Comparison of ENCODE assay signal across 8 cellular contexts in genomic region chrX:43655151-43655676, GRCh38. TPM values are rescaled to one million over a fixed set of nuclear protein-coding genes. Genes with fewer than 3 reads are reported as not detected.
DNase-seq lines count a peak whose midpoint lies in the region; ATAC-seq and TF ChIP-seq lines count a peak whose summit lies in the region.

No MANE protein-coding gene starts in this region.

- no peak for TF ChIP-seq RAD21 in IMR-90 (IDR thresholded peaks at IDR 0.05; ENCODE audit: low read length)

- H3K9me1 ChIP-seq in IMR-90 (ENCODE audit: insufficient read depth, low read length): no peaks in the 10 kb centered on the region

- no peak for TF ChIP-seq CTCF in GM12875 (IDR thresholded peaks at IDR 0.05; ENCODE audit: borderline replicate concordance, insufficient read depth, low read depth, low read length)
- TF ChIP-seq CTCF in IMR-90 (conservative IDR thresholded peaks at IDR 0.05; ENCODE audit: low read depth, low read length): no peak
- no peak for TF ChIP-seq CTCF in activated CD8-positive, alpha-beta T cell treated with anti-CD3 and anti-CD28 coated beads for 36 hours (IDR thresholded peaks at IDR 0.05)

- no peak overlapping the region for H2BK5ac ChIP-seq in IMR-90 (ENCODE audit: low read depth, low read length, poor library complexity, severe bottlenecking)

- no peak overlapping the region for H3K56ac ChIP-seq in IMR-90 (ENCODE audit: extremely low read depth, insufficient read depth, low read length)

- H4K91ac ChIP-seq in IMR-90 (ENCODE audit: insufficient read depth, low read depth, low read length): no peak overlapping the region

- H2BK15ac ChIP-seq in IMR-90 (ENCODE audit: low read depth, low read length): no peak overlapping the region

- no peaks in the 10 kb centered on the region for H3K9me3 Mint-ChIP-seq in activated CD8-positive, alpha-beta T cell treated with anti-CD3 and anti-CD28 coated beads for 36 hours

- H3K9me3 ChIP-seq in IMR-90 (ENCODE audit: control insufficient read depth, insufficient read depth, low read length) (peaks cover 2% of the 10 kb centered on the region; the same call in 1 of the 2 replicates), esophagus (ENCODE audit: control insufficient read depth in 2 of 2, insufficient read depth in 1 of 2, low read depth in 1 of 2, low read length in 1 of 2) (no peaks in the 10 kb centered on the region), mucosa of rectum (ENCODE audit: control insufficient read depth in 2 of 2, low read length in 2 of 2) (no peaks in the 10 kb centered on the region)

- H3K4me1 ChIP-seq in IMR-90 (ENCODE audit: control insufficient read depth, insufficient read depth, low read length) (no peaks in the 10 kb centered on the region), esophagus (ENCODE audit: control insufficient read depth in 2 of 2, insufficient read depth in 2 of 2, low read length in 1 of 2) (no peaks in the 10 kb centered on the region), mucosa of rectum (ENCODE audit: control insufficient read depth in 2 of 2, insufficient read depth in 2 of 2, low read length in 2 of 2) (peaks cover 0 to 3% of the 10 kb centered on the region in 2 donors)

- H3K79me1 ChIP-seq in IMR-90 (ENCODE audit: low read depth in 1 of 2, low read length in 2 of 2): no peaks in the 10 kb centered on the region

- 56% methylated on average over 31 of the region's 40 CpGs; no CpG with 5 or more reads in 1 of the 2 experiments for WGBS in IMR-90 (ENCODE audit: extremely low coverage in 2 of 2, insufficient read length in 1 of 2), 2 experiments
- WGBS in esophagus, 2 donors: 0 to 39% methylated on average over 32 to 40 of the region's 40 CpGs

- no peak overlapping the region for H4K8ac ChIP-seq in IMR-90 (ENCODE audit: low read depth in 2 of 2, low read length in 2 of 2)

- in situ Hi-C loops in IMR-90 (cut with MboI; ENCODE audit: low sequenced_read_pairs): no loop called here

- peak overlapping the region; percentile 77 for H2AFZ ChIP-seq in IMR-90 (replicated peaks; ENCODE audit: low read length, poor library complexity)

- no peak overlapping the region for H2BK120ac ChIP-seq in IMR-90 (ENCODE audit: low read depth, low read length)

- POLR2A ChIA-PET in IMR-90 (lab: Charles Lee; ENCODE audit: unreplicated experiment): interaction anchor here (0.5 kb wide), 1 partner anchor 22 kb away, joined by 3 read pairs; no protein-coding TSS in a partner anchor
- POLR2A ChIA-PET in activated CD8-positive, alpha-beta T cell treated with anti-CD3 and anti-CD28 coated beads for 36 hours (lab: Charles Lee): interaction anchor here (0.6 kb wide), 1 partner anchor 708 kb away, joined by 3 read pairs; no protein-coding TSS in a partner anchor

- no peak overlapping the region for H4K5ac ChIP-seq in IMR-90 (ENCODE audit: low read depth, low read length)

- intact Hi-C loops in IMR-90 (cut with micrococcal nuclease): loop anchor here (2.0 kb wide), 2 partner anchors 92 to 96 kb away; no protein-coding TSS in a partner anchor
- intact Hi-C loops in activated CD8-positive, alpha-beta T cell treated with anti-CD3 and anti-CD28 coated beads for 36 hours (cut with micrococcal nuclease): no loop called here

- DNase-seq in IMR-90 (peak; percentile 3), GM19240 (ENCODE audit: insufficient read length, low spot score) (no peak)
- DNase-seq in activated CD8-positive, alpha-beta T cell treated with anti-CD3 and anti-CD28 coated beads for 36 hours: peak; percentile 36

- no peak overlapping the region for H3K4ac ChIP-seq in IMR-90 (ENCODE audit: low read depth, low read length)

- TF ChIP-seq POLR2A in IMR-90 (IDR thresholded peaks at IDR 0.05; ENCODE audit: low read depth, low read length): no peak

- H3K36me3 ChIP-seq in IMR-90 (ENCODE audit: control insufficient read depth, insufficient read depth, low read length) (no peaks in the 10 kb centered on the region), esophagus (ENCODE audit: control insufficient read depth in 2 of 2, insufficient read depth in 2 of 2, low read length in 1 of 2) (no peaks in the 10 kb centered on the region), mucosa of rectum (ENCODE audit: control insufficient read depth in 2 of 2, insufficient read depth in 2 of 2, low read length in 2 of 2) (no peaks in the 10 kb centered on the region)

- H3K18ac ChIP-seq in IMR-90 (ENCODE audit: low read depth, low read length): no peak overlapping the region

- no peak overlapping the region for H3K23ac ChIP-seq in IMR-90 (ENCODE audit: low read depth, low read length)

- no peaks in the 10 kb centered on the region for H4K20me1 ChIP-seq in IMR-90 (ENCODE audit: insufficient read depth, low read length)

- H3K4me2 ChIP-seq in IMR-90 (ENCODE audit: low read depth, low read length): peak overlapping the region; percentile 82

- peaks cover 4% of the 10 kb centered on the region for H3K4me1 Mint-ChIP-seq in activated CD8-positive, alpha-beta T cell treated with anti-CD3 and anti-CD28 coated beads for 36 hours (ENCODE audit: low read depth)

- no peak overlapping the region for H3K27ac Mint-ChIP-seq in activated CD8-positive, alpha-beta T cell treated with anti-CD3 and anti-CD28 coated beads for 36 hours

- H3K27ac ChIP-seq in IMR-90 (ENCODE audit: insufficient read depth, low read length) (no peak overlapping the region), esophagus (ENCODE audit: low read depth in 2 of 2, low read length in 1 of 2) (peak overlapping the region; percentile 87 to 93), mucosa of rectum (ENCODE audit: low read depth in 2 of 2, low read length in 2 of 2) (peak overlapping the region; percentile 78 to 81), temporal lobe (ENCODE audit: low read depth, low read length) (peak overlapping the region; percentile 17)

- no peak overlapping the region for H2BK20ac ChIP-seq in IMR-90 (ENCODE audit: low read depth, low read length)

- H3K4me3 ChIP-seq in GM12875 (ENCODE audit: low read depth, low read length): peak overlapping the region; percentile 41
- peak overlapping the region; percentile 50 for H3K4me3 ChIP-seq in IMR-90 (ENCODE audit: insufficient read depth, low read depth, low read length)
- H3K4me3 ChIP-seq in esophagus (ENCODE audit: low read depth in 1 of 2, low read length in 2 of 2): peak overlapping the region; percentile 57 to 77
- H3K4me3 ChIP-seq in mucosa of rectum (ENCODE audit: low read length in 2 of 2): peak overlapping the region; percentile 70 to 75

- no peak overlapping the region for H2AK5ac ChIP-seq in IMR-90 (ENCODE audit: low read depth, low read length)

- dilution Hi-C loops in IMR-90 (cut with HindIII; ENCODE audit: low sequenced_read_pairs, unreplicated experiment): no loop called here

- peak overlapping the region; percentile 84 for H3K4me3 Mint-ChIP-seq in activated CD8-positive, alpha-beta T cell treated with anti-CD3 and anti-CD28 coated beads for 36 hours

- peaks cover under 1% of the 10 kb centered on the region for H3K27me3 Mint-ChIP-seq in activated CD8-positive, alpha-beta T cell treated with anti-CD3 and anti-CD28 coated beads for 36 hours

- CTCF ChIA-PET in IMR-90 (lab: Yijun Ruan, JAX): interaction anchor here (0.6 kb wide), 1 partner anchor 108 kb away, joined by 3 read pairs; no protein-coding TSS in a partner anchor
- CTCF ChIA-PET in activated CD8-positive, alpha-beta T cell treated with anti-CD3 and anti-CD28 coated beads for 36 hours (lab: Charles Lee): no interaction called here

- H3K14ac ChIP-seq in IMR-90 (replicated peaks; ENCODE audit: low read depth, low read length): no peak overlapping the region

- no peak overlapping the region for H2AK9ac ChIP-seq in IMR-90 (replicated peaks; ENCODE audit: low read depth, low read length, poor library complexity)

- H3K36me3 Mint-ChIP-seq in activated CD8-positive, alpha-beta T cell treated with anti-CD3 and anti-CD28 coated beads for 36 hours (ENCODE audit: low read depth): no peaks in the 10 kb centered on the region

- 0 out of 2 replicates have a peak overlapping the region, but pooled peaks have one; percentile 36 for H3K9ac ChIP-seq in IMR-90 (ENCODE audit: low read depth, low read length)
- H3K9ac ChIP-seq in mucosa of rectum (ENCODE audit: low read depth in 1 of 2, low read length in 2 of 2): peak overlapping the region; percentile 77 to 88

- H3K27me3 ChIP-seq in IMR-90 (ENCODE audit: control insufficient read depth, insufficient read depth, low read length): peaks cover 2% of the 10 kb centered on the region
- no peaks in the 10 kb centered on the region for H3K27me3 ChIP-seq in esophagus (ENCODE audit: control insufficient read depth in 1 of 2, insufficient read depth in 2 of 2, low read length in 2 of 2)
- H3K27me3 ChIP-seq in mucosa of rectum (ENCODE audit: control insufficient read depth in 2 of 2, insufficient read depth in 2 of 2, low read length in 2 of 2): peaks cover 0 to 4% of the 10 kb centered on the region in 2 donors

- ATAC-seq in IMR-90 (ENCODE audit: low read depth) (peak; percentile 47), HG03460 (IDR thresholded peaks at IDR 0.05; ENCODE audit: unreplicated experiment) (no peak)
- ATAC-seq in activated CD8-positive, alpha-beta T cell treated with anti-CD3 and anti-CD28 coated beads for 36 hours: peak; percentile 28

- no TSS peak for BruUV-seq in IMR-90 (replicated peaks; lab: Mats Ljungman, UMichigan)

TF ChIP-seq in IMR-90, 13 proteins besides CTCF, POLR2A, EP300 and RAD21:
- TF ChIP-seq, protein P1, sequence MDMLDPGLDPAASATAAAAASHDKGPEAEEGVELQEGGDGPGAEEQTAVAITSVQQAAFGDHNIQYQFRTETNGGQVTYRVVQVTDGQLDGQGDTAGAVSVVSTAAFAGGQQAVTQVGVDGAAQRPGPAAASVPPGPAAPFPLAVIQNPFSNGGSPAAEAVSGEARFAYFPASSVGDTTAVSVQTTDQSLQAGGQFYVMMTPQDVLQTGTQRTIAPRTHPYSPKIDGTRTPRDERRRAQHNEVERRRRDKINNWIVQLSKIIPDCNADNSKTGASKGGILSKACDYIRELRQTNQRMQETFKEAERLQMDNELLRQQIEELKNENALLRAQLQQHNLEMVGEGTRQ (IDR thresholded peaks at IDR 0.05; ENCODE audit: low read depth, low read length): no peak
- TF ChIP-seq FOS (IDR thresholded peaks at IDR 0.05; ENCODE audit: low read depth, low read length) (no peak), CEBPB (IDR thresholded peaks at IDR 0.05; ENCODE audit: low read depth, low read length) (no peak), SMC3 (IDR thresholded peaks at IDR 0.05; ENCODE audit: low read depth, low read length) (no peak), RFX5 (IDR thresholded peaks at IDR 0.05; ENCODE audit: low read depth, low read length) (no peak), MXI1 (IDR thresholded peaks at IDR 0.05; ENCODE audit: borderline replicate concordance, low read depth, low read length) (no peak), CHD1 (IDR thresholded peaks at IDR 0.05; ENCODE audit: low read depth, low read length) (no peak), MAZ (IDR thresholded peaks at IDR 0.05; ENCODE audit: borderline replicate concordance, low read depth, low read length) (no peak)

RNA-seq across cellular contexts. Expression of gene MAOA, which starts 0.9 kb away (rescaled TPM):
- total RNA-seq in IMR-90 (2012; rRNA removed): 0.36 and 0.56 TPM in 2 replicates
- polyA plus RNA-seq in IMR-90 (2012; rRNA removed): 0.14 and 0.17 TPM in 2 replicates
- 0.03 and 0.04 TPM in 2 replicates for polyA plus RNA-seq in IMR-90 (2012; cell fraction: cytosol; rRNA removed)
- polyA plus RNA-seq in IMR-90 (2012; cell fraction: nucleus; rRNA removed; ENCODE audit: low replicate concordance): 0.02 and 0.15 TPM in 2 replicates
- 1 to 10 TPM in 1 of 2 experiments, under 1 TPM in 1; 0.60 to 1.9 TPM for total RNA-seq in activated CD8-positive, alpha-beta T cell treated with anti-CD3 and anti-CD28 coated beads for 36 hours
- 10 to 100 TPM; 22.9 to 43.9 TPM for polyA plus RNA-seq in esophagus
- 12.0 TPM for total RNA-seq in temporal lobe
